ENCODE assay signal across 1 cellular context in the genomic region with DNA sequence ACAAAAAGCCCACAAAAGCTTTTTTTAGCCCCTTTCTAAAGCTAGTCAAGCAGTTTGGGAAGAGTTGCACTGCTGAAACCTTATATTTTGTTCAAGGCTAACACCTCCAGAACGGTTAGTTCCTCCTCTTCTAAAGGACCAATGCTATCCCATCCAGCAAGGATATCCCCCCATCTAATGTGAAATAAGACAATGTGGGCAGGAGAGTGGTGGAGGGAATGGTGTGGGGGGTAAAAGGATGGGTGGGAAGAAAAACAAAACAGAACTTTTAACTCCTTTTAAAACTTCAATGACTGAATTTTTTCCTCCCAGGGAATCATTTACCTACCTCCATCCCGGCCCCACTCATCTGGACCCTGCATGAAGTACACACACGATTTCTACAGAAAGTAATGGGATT.
TF ChIP-seq lines count a peak whose summit lies in the region.

No MANE protein-coding gene starts in this region.

TF ChIP-seq in SK-N-SH treated with all-trans-retinoic acid at 6 μM for 48 hours, 23 proteins besides CTCF, POLR2A, EP300 and RAD21 (continued from another document):
- TF ChIP-seq, protein P1, sequence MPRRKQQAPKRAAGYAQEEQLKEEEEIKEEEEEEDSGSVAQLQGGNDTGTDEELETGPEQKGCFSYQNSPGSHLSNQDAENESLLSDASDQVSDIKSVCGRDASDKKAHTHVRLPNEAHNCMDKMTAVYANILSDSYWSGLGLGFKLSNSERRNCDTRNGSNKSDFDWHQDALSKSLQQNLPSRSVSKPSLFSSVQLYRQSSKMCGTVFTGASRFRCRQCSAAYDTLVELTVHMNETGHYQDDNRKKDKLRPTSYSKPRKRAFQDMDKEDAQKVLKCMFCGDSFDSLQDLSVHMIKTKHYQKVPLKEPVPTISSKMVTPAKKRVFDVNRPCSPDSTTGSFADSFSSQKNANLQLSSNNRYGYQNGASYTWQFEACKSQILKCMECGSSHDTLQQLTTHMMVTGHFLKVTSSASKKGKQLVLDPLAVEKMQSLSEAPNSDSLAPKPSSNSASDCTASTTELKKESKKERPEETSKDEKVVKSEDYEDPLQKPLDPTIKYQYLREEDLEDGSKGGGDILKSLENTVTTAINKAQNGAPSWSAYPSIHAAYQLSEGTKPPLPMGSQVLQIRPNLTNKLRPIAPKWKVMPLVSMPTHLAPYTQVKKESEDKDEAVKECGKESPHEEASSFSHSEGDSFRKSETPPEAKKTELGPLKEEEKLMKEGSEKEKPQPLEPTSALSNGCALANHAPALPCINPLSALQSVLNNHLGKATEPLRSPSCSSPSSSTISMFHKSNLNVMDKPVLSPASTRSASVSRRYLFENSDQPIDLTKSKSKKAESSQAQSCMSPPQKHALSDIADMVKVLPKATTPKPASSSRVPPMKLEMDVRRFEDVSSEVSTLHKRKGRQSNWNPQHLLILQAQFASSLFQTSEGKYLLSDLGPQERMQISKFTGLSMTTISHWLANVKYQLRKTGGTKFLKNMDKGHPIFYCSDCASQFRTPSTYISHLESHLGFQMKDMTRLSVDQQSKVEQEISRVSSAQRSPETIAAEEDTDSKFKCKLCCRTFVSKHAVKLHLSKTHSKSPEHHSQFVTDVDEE (CRISPR knock-in tag; IDR thresholded peaks at IDR 0.05) = no peak
- TF ChIP-seq, protein P2, sequence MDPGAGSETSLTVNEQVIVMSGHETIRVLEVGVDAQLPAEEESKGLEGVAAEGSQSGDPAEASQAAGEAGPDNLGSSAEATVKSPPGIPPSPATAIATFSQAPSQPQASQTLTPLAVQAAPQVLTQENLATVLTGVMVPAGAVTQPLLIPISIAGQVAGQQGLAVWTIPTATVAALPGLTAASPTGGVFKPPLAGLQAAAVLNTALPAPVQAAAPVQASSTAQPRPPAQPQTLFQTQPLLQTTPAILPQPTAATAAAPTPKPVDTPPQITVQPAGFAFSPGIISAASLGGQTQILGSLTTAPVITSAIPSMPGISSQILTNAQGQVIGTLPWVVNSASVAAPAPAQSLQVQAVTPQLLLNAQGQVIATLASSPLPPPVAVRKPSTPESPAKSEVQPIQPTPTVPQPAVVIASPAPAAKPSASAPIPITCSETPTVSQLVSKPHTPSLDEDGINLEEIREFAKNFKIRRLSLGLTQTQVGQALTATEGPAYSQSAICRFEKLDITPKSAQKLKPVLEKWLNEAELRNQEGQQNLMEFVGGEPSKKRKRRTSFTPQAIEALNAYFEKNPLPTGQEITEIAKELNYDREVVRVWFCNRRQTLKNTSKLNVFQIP (CRISPR knock-in tag; IDR thresholded peaks at IDR 0.05; ENCODE audit: borderline replicate concordance, low read depth) = no peak
- no peak for TF ChIP-seq ZFP30 (CRISPR knock-in tag; IDR thresholded peaks at IDR 0.05)
- no peak for TF ChIP-seq PPARA (CRISPR knock-in tag; IDR thresholded peaks at IDR 0.05; ENCODE audit: borderline replicate concordance)
- TF ChIP-seq TCF4 (CRISPR knock-in tag; IDR thresholded peaks at IDR 0.05; ENCODE audit: borderline replicate concordance) = no peak
- TF ChIP-seq ZFP3 (CRISPR knock-in tag; IDR thresholded peaks at IDR 0.05) = no peak
- no peak for TF ChIP-seq ARNTL (CRISPR knock-in tag; IDR thresholded peaks at IDR 0.05; ENCODE audit: borderline replicate concordance, low read depth)
- no peak for TF ChIP-seq RARB (CRISPR knock-in tag; IDR thresholded peaks at IDR 0.05)
- no peak for TF ChIP-seq ZNF70 (CRISPR knock-in tag; IDR thresholded peaks at IDR 0.05)
- no peak for TF ChIP-seq ZNF565 (CRISPR knock-in tag; conservative IDR thresholded peaks at IDR 0.05; ENCODE audit: low read depth)
- no peak for TF ChIP-seq BACH2 (CRISPR knock-in tag; IDR thresholded peaks at IDR 0.05; ENCODE audit: borderline replicate concordance)
